11 cellular contexts compared by ENCODE assay signal in the genomic region with DNA sequence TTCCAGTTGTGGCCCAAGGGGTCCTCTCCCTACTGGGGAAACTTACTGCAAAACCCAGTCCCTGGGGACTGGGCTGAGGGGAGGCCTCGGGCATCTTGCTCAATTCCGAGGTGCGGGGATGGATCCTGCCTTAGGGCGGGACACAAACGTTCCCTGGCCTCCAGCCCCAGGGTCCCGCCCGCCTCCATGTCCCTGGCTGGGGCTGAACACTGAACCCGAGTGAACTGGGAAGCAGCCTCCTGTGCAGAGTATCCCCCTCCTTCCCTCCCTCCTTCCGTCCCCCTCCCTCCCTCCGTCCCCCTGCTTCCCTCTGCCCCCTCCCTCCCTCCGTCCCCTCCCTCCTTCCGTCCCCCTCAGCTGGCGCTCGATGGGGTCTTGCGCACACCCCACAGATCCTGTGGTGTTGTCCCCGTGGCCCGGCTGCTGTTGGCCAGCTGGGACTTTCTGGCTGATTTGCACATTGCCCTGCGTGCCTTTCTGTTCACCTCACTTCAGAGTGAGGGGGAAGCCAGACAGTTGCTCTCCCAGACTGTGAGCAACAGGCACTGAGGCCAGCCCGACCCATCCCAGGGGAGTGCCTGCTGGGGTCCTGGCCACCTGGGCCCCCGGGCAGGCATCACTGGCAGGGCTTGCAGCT. TPM values are rescaled to one million over a fixed set of nuclear protein-coding genes. Genes with fewer than 3 reads are reported as not detected.
DNase-seq lines count a peak whose midpoint lies in the region; ATAC-seq and TF ChIP-seq lines count a peak whose summit lies in the region.
"Had no signal": no experiment of that assay in that cellular context is flagged by ENCODE, and none has a peak within 500 bp of the region (broad histone marks: within the 10 kb centered on the region; RNA-seq: fewer than 3 reads in every experiment).

No MANE protein-coding gene starts in this region.

- H3K4me2 ChIP-seq in Karpas-422 (ENCODE audit: low read depth, low read length, poor library complexity, severe bottlenecking) = peak overlapping the region; percentile 37
- H3K4me2 ChIP-seq in fibroblast of lung (ENCODE audit: extremely low read depth, insufficient read depth, low read length) = peak overlapping the region; percentile 58

- H3K9me3 ChIP-seq in Karpas-422 (ENCODE audit: low read length) (no peaks in the 10 kb centered on the region), fibroblast of lung (ENCODE audit: control insufficient read depth, insufficient read depth, low read depth, low read length) (no peaks in the 10 kb centered on the region)
- H3K9me3 ChIP-seq: tibial artery had no signal

- no peaks in the 10 kb centered on the region for H3K9me2 ChIP-seq in Karpas-422 (replicated peaks; ENCODE audit: insufficient read depth, low read length)

- H4K20me1 ChIP-seq in Karpas-422 (ENCODE audit: insufficient read depth, low read depth, low read length) (peaks cover 59% of the 10 kb centered on the region), fibroblast of lung (ENCODE audit: control insufficient read depth, extremely low read depth, insufficient read depth, low read length) (no peaks in the 10 kb centered on the region)

- no peak for TF ChIP-seq CTCF in AG10803 (conservative IDR thresholded peaks at IDR 0.05; ENCODE audit: low read length)
- TF ChIP-seq CTCF in fibroblast of lung (conservative IDR thresholded peaks at IDR 0.05 in 1 of 2, IDR thresholded peaks at IDR 0.05 in 1 of 2; ENCODE audit: low read depth in 1 of 2, low read length in 2 of 2) = no peak
- no peak for TF ChIP-seq CTCF in omental fat pad (IDR thresholded peaks at IDR 0.05)

- DNase-seq in AG10803 (ENCODE audit: low read depth) (peak; percentile 87), Karpas-422 (peak; percentile 67), fibroblast of lung (ENCODE audit: low read depth in 2 of 2) (peak; percentile 67 to 68), omental fat pad (ENCODE audit: low spot score) (no peak), SHP77 treated with DMSO at 0.1 percent for 48 hours (lab: John Stamatoyannopoulos, UW) (no peak), HCEC 1CT (no peak), NCI-H82 (lab: John Stamatoyannopoulos, UW) (no peak)
- DNase-seq: kidney, NCI-H2081 treated with DMSO at 0.1 percent for 48 hours had no signal

- H2AFZ ChIP-seq in Karpas-422 (ENCODE audit: low read length) (no peak overlapping the region), fibroblast of lung (ENCODE audit: low read length) (no peak overlapping the region)

- H3K79me2 ChIP-seq in Karpas-422 (ENCODE audit: low read length) = peaks cover 85% of the 10 kb centered on the region
- peaks cover 83% of the 10 kb centered on the region for H3K79me2 ChIP-seq in fibroblast of lung (ENCODE audit: control insufficient read depth, insufficient read depth, low read length)

- peak overlapping the region; percentile 43 for H3K9ac ChIP-seq in Karpas-422 (ENCODE audit: low read length)
- peak overlapping the region; percentile 32 for H3K9ac ChIP-seq in fibroblast of lung (ENCODE audit: insufficient read depth, low read length)

- no peaks in the 10 kb centered on the region for H3K36me3 ChIP-seq in Karpas-422 (ENCODE audit: insufficient read depth, low read length)
- peaks cover 3% of the 10 kb centered on the region for H3K36me3 ChIP-seq in fibroblast of lung (ENCODE audit: control insufficient read depth, insufficient read depth, low read length)

- H3K4me3 ChIP-seq in AG10803 (ENCODE audit: low read length) = peak overlapping the region; percentile 29
- H3K4me3 ChIP-seq in Karpas-422 (ENCODE audit: low read length) = peak overlapping the region; percentile 34; the same call in 1 of the 2 replicates
- H3K4me3 ChIP-seq in fibroblast of lung (replicated peaks in 1 of 4; ENCODE audit: control extremely low read depth in 1 of 4, insufficient read depth in 1 of 4, low read depth in 3 of 4, low read length in 4 of 4) = peak overlapping the region in 1 of 4 experiments; percentile 33
- H3K4me3 ChIP-seq: tibial artery had no signal

- H3K4me1 ChIP-seq in Karpas-422 (ENCODE audit: low read length) (peaks cover 54% of the 10 kb centered on the region), fibroblast of lung (ENCODE audit: control insufficient read depth, extremely low read depth, insufficient read depth, low read length) (peaks cover 41% of the 10 kb centered on the region)

- peak; percentile 17 for ATAC-seq in omental fat pad (ENCODE audit: low FRiP score)
- ATAC-seq in HG02981 (IDR thresholded peaks at IDR 0.05; ENCODE audit: unreplicated experiment) = no peak

- peak overlapping the region; percentile 79 for H3K27ac ChIP-seq in Karpas-422 (ENCODE audit: low read length)
- peak overlapping the region; percentile 85 for H3K27ac ChIP-seq in fibroblast of lung (ENCODE audit: insufficient read depth, low read length)
- H3K27ac ChIP-seq: tibial artery had no signal

- no peaks in the 10 kb centered on the region for H3K27me3 ChIP-seq in Karpas-422 (ENCODE audit: low read length)
- no peaks in the 10 kb centered on the region for H3K27me3 ChIP-seq in fibroblast of lung (ENCODE audit: control insufficient read depth, insufficient read depth, low read length)
- H3K27me3 ChIP-seq: tibial artery had no signal

RNA-seq across cellular contexts. Expression of a gene that starts 5.5 kb away (rescaled TPM):
- 68.3 and 110 TPM in 2 replicates for total RNA-seq in Karpas-422 (2014; rRNA removed; shearing (Covaris generic); ENCODE audit: low replicate concordance)
- total RNA-seq in fibroblast of lung (52.1 and 60.3 TPM in 2 replicates), omental fat pad (10 to 100 TPM; 31.9 to 42.7 (median 34.3) TPM)
- polyA plus RNA-seq in fibroblast of lung = 38.7 and 44.4 TPM in 2 replicates
- 77.9 and 87.1 TPM in 2 replicates for polyA plus RNA-seq in fibroblast of lung (2012)
- polyA minus RNA-seq in fibroblast of lung (ENCODE audit: low replicate concordance) = 135 and 152 TPM in 2 replicates

RNA-seq across cellular contexts. Expression of a gene that starts 12.6 kb away (rescaled TPM):
- 12.8 and 15.0 TPM in 2 replicates for total RNA-seq in Karpas-422 (2014; rRNA removed; shearing (Covaris generic); ENCODE audit: low replicate concordance)
- total RNA-seq in fibroblast of lung (0.51 and 2.0 TPM in 2 replicates), omental fat pad (1 to 10 TPM in 2 of 4 donors, under 1 TPM in 1, not detected in 1; 0.19 to 2.0 (median 1.1) TPM)
- polyA plus RNA-seq in fibroblast of lung = 0.43 and 1.3 TPM in 2 replicates
- polyA plus RNA-seq in fibroblast of lung (2012) = 0.65 and 2.1 TPM in 2 replicates
- 0.94 and 8.3 TPM in 2 replicates for polyA minus RNA-seq in fibroblast of lung (ENCODE audit: low replicate concordance)

RNA-seq across cellular contexts. Expression of a gene that starts 25.3 kb away (rescaled TPM):
- 72.8 and 110 TPM in 2 replicates for total RNA-seq in Karpas-422 (2014; rRNA removed; shearing (Covaris generic); ENCODE audit: low replicate concordance)
- total RNA-seq in fibroblast of lung (120 and 199 TPM in 2 replicates), omental fat pad (100 to 1,000 TPM in 2 of 4 donors, 10 to 100 TPM in 2; 86.4 to 214 (median 121) TPM)
- polyA plus RNA-seq in fibroblast of lung = 15.2 and 16.3 TPM in 2 replicates
- 42.7 and 46.9 TPM in 2 replicates for polyA plus RNA-seq in fibroblast of lung (2012)
- polyA minus RNA-seq in fibroblast of lung (ENCODE audit: low replicate concordance) = 31.7 and 46.0 TPM in 2 replicates

RNA-seq across cellular contexts. Expression of a gene that starts 35.4 kb away (rescaled TPM):
- 0.14 TPM in 1 of 2 replicates, not detected in the other for total RNA-seq in Karpas-422 (2014; rRNA removed; shearing (Covaris generic); ENCODE audit: low replicate concordance)
- 0.17 and 0.26 TPM in 2 replicates for total RNA-seq in fibroblast of lung
- 0.01 TPM in 1 of 2 replicates, not detected in the other for polyA plus RNA-seq in fibroblast of lung
- polyA plus RNA-seq in fibroblast of lung (2012) = 0.02 TPM in 1 of 2 replicates, not detected in the other
- polyA minus RNA-seq in fibroblast of lung (ENCODE audit: low replicate concordance) = not detected in 2 replicates
- total RNA-seq in omental fat pad = under 1 TPM; 0.12 to 0.19 (median 0.14) TPM

RNA-seq across cellular contexts. Expression of a gene that starts 44.2 kb away (rescaled TPM):
- 46.3 and 67.0 TPM in 2 replicates for total RNA-seq in Karpas-422 (2014; rRNA removed; shearing (Covaris generic); ENCODE audit: low replicate concordance)
- total RNA-seq in fibroblast of lung (16.8 and 22.3 TPM in 2 replicates), omental fat pad (10 to 100 TPM; 29.8 to 44.6 (median 34.6) TPM)
- polyA plus RNA-seq in fibroblast of lung = 30.9 and 58.0 TPM in 2 replicates
- polyA plus RNA-seq in fibroblast of lung (2012) = 33.9 and 49.4 TPM in 2 replicates
- 56.2 and 99.5 TPM in 2 replicates for polyA minus RNA-seq in fibroblast of lung (ENCODE audit: low replicate concordance)

Comparison
In these comparisons a context has a peak if more than half of its experiments do, and no peak if none do; other contexts are left out.
1. DNase-seq: peak in AG10803 (single experiment), Karpas-422 (single experiment) and fibroblast of lung (2 of 2); none in omental fat pad (single experiment), SHP77 treated with DMSO at 0.1 percent for 48 hours (single experiment), HCEC 1CT (single experiment) and NCI-H82 (single experiment).